8 cellular contexts compared by ENCODE assay signal in the genomic region with DNA sequence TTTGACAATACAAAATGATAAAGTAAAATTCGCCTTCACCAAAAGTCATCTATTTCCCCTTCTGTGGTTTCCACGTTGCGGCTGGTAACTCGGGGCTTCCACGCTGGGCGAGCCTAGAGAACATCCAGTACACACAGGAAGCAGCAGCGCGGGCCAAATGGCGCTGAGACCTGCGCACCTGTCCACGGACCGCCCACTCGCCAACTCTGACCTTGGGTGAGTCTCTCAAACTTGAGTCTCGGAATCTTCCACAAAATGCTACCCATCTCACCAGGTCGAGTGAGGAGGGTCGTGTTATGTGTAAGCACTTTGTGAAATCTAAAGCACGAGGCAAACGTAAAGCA. TPM values are rescaled to one million over a fixed set of nuclear protein-coding genes. Genes with fewer than 3 reads are reported as not detected.
DNase-seq lines count a peak whose midpoint lies in the region; ATAC-seq and TF ChIP-seq lines count a peak whose summit lies in the region.

No MANE protein-coding gene starts in this region.

- H4K8ac ChIP-seq in trophoblast cell (ENCODE audit: low read depth, low read length): peak overlapping the region; percentile 71

- H2AFZ ChIP-seq in fibroblast of lung (ENCODE audit: low read length) (peak overlapping the region; percentile 64), trophoblast cell (ENCODE audit: insufficient read depth, low read length, poor library complexity) (peak overlapping the region; percentile 53)

- H3K79me1 ChIP-seq in trophoblast cell (ENCODE audit: low read length): peaks cover 5% of the 10 kb centered on the region

- H3K18ac ChIP-seq in trophoblast cell (ENCODE audit: low read length): no peak overlapping the region

- H4K12ac ChIP-seq in trophoblast cell (ENCODE audit: low read depth, low read length): peak overlapping the region; percentile 79

- peak; percentile 37 for ATAC-seq in HG03045 (IDR thresholded peaks at IDR 0.05; ENCODE audit: unreplicated experiment)

- H3K9me3 ChIP-seq in fibroblast of lung (ENCODE audit: control insufficient read depth, insufficient read depth, low read depth, low read length) (no peaks in the 10 kb centered on the region), trophoblast cell (ENCODE audit: insufficient read depth, low read depth, low read length) (no peaks in the 10 kb centered on the region)

- H3K4ac ChIP-seq in trophoblast cell (ENCODE audit: low read depth, low read length): no peak overlapping the region

- H3K4me3 ChIP-seq in fibroblast of lung (replicated peaks in 1 of 4; ENCODE audit: control extremely low read depth in 1 of 4, insufficient read depth in 1 of 4, low read depth in 3 of 4, low read length in 4 of 4) (peak overlapping the region; percentile 82 to 90 (median 89)), trophoblast cell (ENCODE audit: low read depth, low read length) (peak overlapping the region; percentile 78)

- WGBS in trophoblast cell (ENCODE audit: extremely low coverage, insufficient coverage, insufficient read length): no CpG with 5 or more reads among the region's 18 CpGs

- peak overlapping the region; percentile 22 for H2BK5ac ChIP-seq in trophoblast cell (ENCODE audit: low read depth, low read length, poor library complexity)

- peak overlapping the region; percentile 64 for H3K14ac ChIP-seq in trophoblast cell (ENCODE audit: low read length)

- H3K4me2 ChIP-seq in fibroblast of lung (ENCODE audit: extremely low read depth, insufficient read depth, low read length) (peak overlapping the region; percentile 90), trophoblast cell (ENCODE audit: low read length) (peak overlapping the region; percentile 73)

- H4K91ac ChIP-seq in trophoblast cell (ENCODE audit: low read depth, low read length): peak overlapping the region; percentile 67

- H2BK12ac ChIP-seq in trophoblast cell (ENCODE audit: low read length): no peak overlapping the region

- no peak overlapping the region for H2AK5ac ChIP-seq in trophoblast cell (ENCODE audit: low read length)

- no peak overlapping the region for H3K23ac ChIP-seq in trophoblast cell (ENCODE audit: low read length)

- no peaks in the 10 kb centered on the region for H4K20me1 ChIP-seq in fibroblast of lung (ENCODE audit: control insufficient read depth, extremely low read depth, insufficient read depth, low read length)

- H3K36me3 ChIP-seq in fibroblast of lung (ENCODE audit: control insufficient read depth, insufficient read depth, low read length) (no peaks in the 10 kb centered on the region), trophoblast cell (ENCODE audit: control insufficient read depth in 1 of 2, insufficient read depth in 2 of 2, low read length in 2 of 2) (no peaks in the 10 kb centered on the region)

- H3K4me1 ChIP-seq in fibroblast of lung (ENCODE audit: control insufficient read depth, extremely low read depth, insufficient read depth, low read length) (peaks cover 4% of the 10 kb centered on the region), trophoblast cell (ENCODE audit: control insufficient read depth in 1 of 2, insufficient read depth in 2 of 2, low read length in 2 of 2) (peaks cover 2 to 3% of the 10 kb centered on the region in 2 experiments)

- H3K27ac ChIP-seq in fibroblast of lung (ENCODE audit: insufficient read depth, low read length) (peak overlapping the region; percentile 32), trophoblast cell (ENCODE audit: low read depth, low read length) (peak overlapping the region; percentile 77)

- no peaks in the 10 kb centered on the region for H3K27me3 ChIP-seq in fibroblast of lung (ENCODE audit: control insufficient read depth, insufficient read depth, low read length)
- H3K27me3 ChIP-seq in trophoblast cell (ENCODE audit: insufficient read depth, low read length): no peaks in the 10 kb centered on the region

- DNase-seq in SKM-1 (lab: John Stamatoyannopoulos, UW; ENCODE audit: unreplicated experiment) (peak; percentile 47), SKM-1 treated with dmso at 0.1 percent for 144 hours (lab: John Stamatoyannopoulos, UW; ENCODE audit: unreplicated experiment) (no peak), NCI-H69 (lab: John Stamatoyannopoulos, UW) (peak; percentile 82), fibroblast of lung (ENCODE audit: low read depth in 2 of 2) (no peak), trophoblast cell (peak; percentile 19 to 43), pons (ENCODE audit: low spot score) (no peak)
- peak; percentile 19 for DNase-seq in activated CD8-positive, alpha-beta memory T cell treated with anti-CD3 and anti-CD28 coated beads, Interleukin-2, amount 50 U/mL, for 24 hours (ENCODE audit: extremely low read depth)

- TF ChIP-seq CTCF in fibroblast of lung (conservative IDR thresholded peaks at IDR 0.05 in 1 of 2, IDR thresholded peaks at IDR 0.05 in 1 of 2; ENCODE audit: low read depth in 1 of 2, low read length in 2 of 2): no peak

- H3K9ac ChIP-seq in fibroblast of lung (ENCODE audit: insufficient read depth, low read length) (peak overlapping the region; percentile 43), trophoblast cell (ENCODE audit: low read length) (peak overlapping the region; percentile 9)

- H2BK120ac ChIP-seq in trophoblast cell (ENCODE audit: insufficient read depth, low read length, poor library complexity): no peak overlapping the region

- H3K79me2 ChIP-seq in fibroblast of lung (ENCODE audit: control insufficient read depth, insufficient read depth, low read length): no peaks in the 10 kb centered on the region
- peaks cover 3% of the 10 kb centered on the region for H3K79me2 ChIP-seq in trophoblast cell (ENCODE audit: control insufficient read depth, insufficient read depth, low read length, poor library complexity)

RNA-seq across cellular contexts. Expression of a gene that starts 0.8 kb away (rescaled TPM):
- 7.7 and 13.2 TPM in 2 replicates for total RNA-seq in fibroblast of lung
- 10.0 and 14.9 TPM in 2 replicates for polyA plus RNA-seq in fibroblast of lung
- polyA plus RNA-seq in fibroblast of lung (2012): 7.6 and 12.7 TPM in 2 replicates
- polyA minus RNA-seq in fibroblast of lung (ENCODE audit: low replicate concordance): 3.5 and 22.7 TPM in 2 replicates
- 15.3 and 16.6 TPM in 2 replicates for polyA plus RNA-seq in trophoblast cell (2013)

RNA-seq across cellular contexts. Expression of a gene that starts 57.7 kb away (rescaled TPM):
- total RNA-seq in fibroblast of lung: under 0.01 TPM in 1 of 2 replicates, not detected in the other
- 0.25 TPM in 1 of 2 replicates, not detected in the other for polyA plus RNA-seq in fibroblast of lung
- polyA plus RNA-seq in fibroblast of lung (2012): not detected in 2 replicates
- polyA minus RNA-seq in fibroblast of lung (ENCODE audit: low replicate concordance): not detected in 2 replicates
- 0.82 and 1.3 TPM in 2 replicates for polyA plus RNA-seq in trophoblast cell (2013)

Comparison
In these comparisons a context has a peak if more than half of its experiments do, and no peak if none do; other contexts are left out.
1. DNase-seq: peak in SKM-1 (single experiment), NCI-H69 (single experiment), activated CD8-positive, alpha-beta memory T cell treated with anti-CD3 and anti-CD28 coated beads, Interleukin-2, amount 50 U/mL, for 24 hours (single experiment) and trophoblast cell (2 of 2); none in SKM-1 treated with dmso at 0.1 percent for 144 hours (single experiment), fibroblast of lung (0 of 2) and pons (single experiment).